Comparison of ENCODE assay signal across 30 cellular contexts in genomic region chr13:26308250-26308649, GRCh38.
"Had no signal": no experiment of that assay in that cellular context is flagged by ENCODE, and none has a peak within 500 bp of the region (broad histone marks: within the 10 kb centered on the region; RNA-seq: fewer than 3 reads in every experiment).

No MANE protein-coding gene starts in this region.

- H3K27me3 ChIP-seq: neutrophil, spleen, suprapubic skin, testis, tibial artery, transverse colon, upper lobe of left lung, vagina had no signal

- H2AFZ ChIP-seq: parathyroid adenoma had no signal

- FAIRE-seq: urothelium cell line had no signal

- H3K4me2 ChIP-seq: smooth muscle cell had no signal

- H3K4me3 ChIP-seq: psoas muscle, skin epidermis, smooth muscle cell, spleen, suprapubic skin, testis, tibial artery, transverse colon, upper lobe of left lung, vagina had no signal

- H3K36me3 ChIP-seq: neutrophil, spleen, suprapubic skin, tibial artery, transverse colon, upper lobe of left lung, vagina had no signal

- H3K9me3 ChIP-seq: neutrophil, psoas muscle, suprapubic skin, testis, tibial artery, transverse colon, upper lobe of left lung, vagina had no signal

- H3K9ac ChIP-seq: parathyroid adenoma had no signal

- DNase-seq: naive thymus-derived CD8-positive, alpha-beta T cell; nephron progenitor cell; nucleus accumbens; posterior cingulate gyrus; psoas muscle; right cardiac atrium; spleen; stimulated activated CD4-positive, alpha-beta T cell treated with anti-CD3 and anti-CD28 coated beads, Interleukin-12 subunit alpha, Interleukin-12 subunit beta, amount 100 ng/mL, for 4 hours; stimulated activated CD4-positive, alpha-beta T cell treated with anti-CD3 and anti-CD28 coated beads, Interleukin-1b, Interleukin-23, amount 100 ng/mL, for 48 hours; stimulated activated CD4-positive, alpha-beta T cell treated with anti-CD3 and anti-CD28 coated beads, Interleukin-4, amount 100 ng/mL, for 1 hour; stimulated activated CD4-positive, alpha-beta T cell treated with anti-CD3 and anti-CD28 coated beads, Interleukin-4, amount 100 ng/mL, for 4 hours; stimulated activated CD8-positive, alpha-beta memory T cell treated with anti-CD3 and anti-CD28 coated beads, Interleukin-4, amount 100 ng/mL, for 48 hours; stimulated activated naive CD4-positive, alpha-beta T cell; stimulated activated naive CD8-positive, alpha-beta T cell treated with anti-CD3 and anti-CD28 coated beads, Interleukin-15, amount 100 ng/mL, for 72 hours; stimulated activated naive CD8-positive, alpha-beta T cell treated with anti-CD3 and anti-CD28 coated beads, Interleukin-15, Interleukin-2, amounts not matched to agents 100 U/mL and 50 U/mL, for 24 hours; substantia nigra; testis; tibial artery; transverse colon; upper lobe of left lung had no signal

- H3K27ac ChIP-seq: neutrophil, parathyroid adenoma, psoas muscle, skin epidermis, spleen, suprapubic skin, testis, tibial artery, transverse colon, upper lobe of left lung, vagina had no signal

- ATAC-seq: naive thymus-derived CD8-positive, alpha-beta T cell; natural killer cell treated with Interleukin-12 subunit alpha and Interleukin-12 subunit beta and Interleukin-15 and Interleukin-18, amount 100 ng/mL, for 72 hours; psoas muscle; right cardiac atrium; sciatic nerve; stimulated activated memory B cell treated with anti-CD40 and anti-IgM and Interleukin-4, amounts not matched to agents 10 μg/mL and 1 μg/mL and 100 μg/mL, for 72 hours; stimulated activated naive CD8-positive, alpha-beta T cell treated with anti-CD3 and anti-CD28 coated beads, Interleukin-15, amount 100 ng/mL, for 72 hours; stimulated activated naive CD8-positive, alpha-beta T cell treated with anti-CD3 and anti-CD28 coated beads, Interleukin-15, Interleukin-2, amounts not matched to agents 100 U/mL and 50 U/mL, for 24 hours had no signal

- H3K4me1 ChIP-seq: parathyroid adenoma, testis had no signal
